18 cellular contexts compared by ENCODE assay signal in genomic region chr1:160658162-160658955, GRCh38. TPM values are rescaled to one million over a fixed set of nuclear protein-coding genes. Genes with fewer than 3 reads are reported as not detected.
A peak's percentile ranks its signal among the peaks of the same experiment; 100 is the strongest.
DNase-seq lines count a peak whose midpoint lies in the region; ATAC-seq, FAIRE-seq and TF ChIP-seq lines count a peak whose summit lies in the region.
"Had no signal": no experiment of that assay in that cellular context is flagged by ENCODE, and none has a peak within 500 bp of the region (broad histone marks: within the 10 kb centered on the region; RNA-seq: fewer than 3 reads in every experiment).

No MANE protein-coding gene starts in this region.

- H4K20me1 ChIP-seq in GM12878 (ENCODE audit: control insufficient read depth, insufficient read depth): no peaks in the 10 kb centered on the region

- no peak for TF ChIP-seq RAD21 in GM12878 (IDR thresholded peaks at IDR 0.05; ENCODE audit: insufficient read depth, low read depth, low read length)

- intact Hi-C loops in GM12878 (cut with micrococcal nuclease; ENCODE audit: unreplicated experiment): no loop called here

- H3K4me3 Mint-ChIP-seq in activated naive CD8-positive, alpha-beta T cell: no peak overlapping the region
- H3K4me3 Mint-ChIP-seq in activated naive CD8-positive, alpha-beta T cell treated with anti-CD3 and anti-CD28 coated beads for 36 hours: no peak overlapping the region
- H3K4me3 Mint-ChIP-seq in stimulated activated memory B cell treated with anti-CD40 and anti-IgM and Interleukin-4, amounts not matched to agents 10 μg/mL and 1 μg/mL and 100 μg/mL, for 72 hours: no peak overlapping the region
- H3K4me3 Mint-ChIP-seq: activated T-cell treated with anti-CD3 and anti-CD28 coated beads, Interleukin-2, amount 50 U/mL, for 4 hours had no signal

- FAIRE-seq in GM12878 (lab: Jason Lieb, UNC): no peak
- FAIRE-seq in H54 (lab: Jason Lieb, UNC): no peak

- H3K27me3 ChIP-seq in GM12878 (replicated peaks in 1 of 2; ENCODE audit: control insufficient read depth in 2 of 2, insufficient read depth in 2 of 2, low read length in 1 of 2): no peaks in the 10 kb centered on the region
- H3K27me3 ChIP-seq: ovary, sigmoid colon had no signal

- no peak overlapping the region for H3K9ac ChIP-seq in GM12878 (ENCODE audit: control insufficient read depth, insufficient read depth, low read length)

- DNase-seq in activated naive CD8-positive, alpha-beta T cell treated with anti-CD3 and anti-CD28 coated beads for 36 hours: no peak
- DNase-seq in GM12878 (ENCODE audit: low read depth, low spot score): no peak
- no peak for DNase-seq in epidermal melanocyte (ENCODE audit: insufficient read length, low spot score)
- DNase-seq in H54 (ENCODE audit: insufficient read length, low spot score): no peak
- DNase-seq: activated CD4-positive, CD25-positive, alpha-beta regulatory T cell treated with anti-CD3 and anti-CD28 coated beads, Interleukin-2, amount 50 U/mL, for 72 hours; activated T-cell treated with anti-CD3 and anti-CD28 coated beads, Interleukin-2, amount 50 U/mL, for 4 hours; left colon; NCI-H146; NCI-H446 treated with DMSO at 0.1 percent for 48 hours; ovary; SHP77 treated with DMSO at 0.1 percent for 48 hours; sigmoid colon had no signal

- WGBS in GM12878 (ENCODE audit: insufficient coverage, insufficient replicate concordance, low lambda C conversion rate, missing lambda C conversion rate): 94% methylated on average over 9 of the region's 9 CpGs

- H3K4me1 ChIP-seq in GM12878 (ENCODE audit: control insufficient read depth, insufficient read depth, low read length): peaks cover 55% of the 10 kb centered on the region
- H3K4me1 ChIP-seq: sigmoid colon had no signal

- H2AFZ ChIP-seq in GM12878 (ENCODE audit: control insufficient read depth, low read depth, low read length): no peak overlapping the region

- peak overlapping the region; percentile 23 for H3K27ac Mint-ChIP-seq in activated naive CD8-positive, alpha-beta T cell
- no peak overlapping the region for H3K27ac Mint-ChIP-seq in activated naive CD8-positive, alpha-beta T cell treated with anti-CD3 and anti-CD28 coated beads for 36 hours
- peak overlapping the region; percentile 9 for H3K27ac Mint-ChIP-seq in stimulated activated memory B cell treated with anti-CD40 and anti-IgM and Interleukin-4, amounts not matched to agents 10 μg/mL and 1 μg/mL and 100 μg/mL, for 72 hours

- RAD21 ChIA-PET in GM12878 (lab: Charles Lee; ENCODE audit: unreplicated experiment): no interaction called here

- in situ Hi-C loops in GM12878 (cut with MboI): no loop called here

- no peaks in the 10 kb centered on the region for H3K9me3 Mint-ChIP-seq in activated naive CD8-positive, alpha-beta T cell (ENCODE audit: low read depth)
- H3K9me3 Mint-ChIP-seq in activated naive CD8-positive, alpha-beta T cell treated with anti-CD3 and anti-CD28 coated beads for 36 hours: peaks cover 4% of the 10 kb centered on the region
- no peaks in the 10 kb centered on the region for H3K9me3 Mint-ChIP-seq in stimulated activated memory B cell treated with anti-CD40 and anti-IgM and Interleukin-4, amounts not matched to agents 10 μg/mL and 1 μg/mL and 100 μg/mL, for 72 hours

- no peak for TF ChIP-seq EP300 in GM12878 (IDR thresholded peaks at IDR 0.05; ENCODE audit: borderline replicate concordance in 1 of 2, control insufficient read depth in 1 of 2, low read depth in 2 of 2, low read length in 2 of 2)

- H3K36me3 ChIP-seq in GM12878 (ENCODE audit: control insufficient read depth in 2 of 2, insufficient read depth in 2 of 2, low read length in 1 of 2): no peaks in the 10 kb centered on the region
- H3K36me3 ChIP-seq: ovary, sigmoid colon had no signal

- H3K27ac ChIP-seq in GM12878 (ENCODE audit: control insufficient read depth, insufficient read depth): peak overlapping the region; percentile 76
- H3K27ac ChIP-seq: ovary, sigmoid colon had no signal

- CTCF ChIA-PET in GM12878 (lab: Yijun Ruan, JAX): interaction anchor here (0.9 to 1.4 kb wide), 3 partner anchors 10 to 34 kb away, joined by 3 read pairs; no protein-coding TSS in a partner anchor

- peaks cover 4% of the 10 kb centered on the region for H3K36me3 Mint-ChIP-seq in activated naive CD8-positive, alpha-beta T cell
- peaks cover 11% of the 10 kb centered on the region for H3K36me3 Mint-ChIP-seq in activated naive CD8-positive, alpha-beta T cell treated with anti-CD3 and anti-CD28 coated beads for 36 hours
- H3K36me3 Mint-ChIP-seq in stimulated activated memory B cell treated with anti-CD40 and anti-IgM and Interleukin-4, amounts not matched to agents 10 μg/mL and 1 μg/mL and 100 μg/mL, for 72 hours: no peaks in the 10 kb centered on the region

- peaks cover 57% of the 10 kb centered on the region for H3K4me1 Mint-ChIP-seq in activated naive CD8-positive, alpha-beta T cell (ENCODE audit: low read depth)
- peaks cover 42% of the 10 kb centered on the region for H3K4me1 Mint-ChIP-seq in activated naive CD8-positive, alpha-beta T cell treated with anti-CD3 and anti-CD28 coated beads for 36 hours
- peaks cover 47% of the 10 kb centered on the region for H3K4me1 Mint-ChIP-seq in stimulated activated memory B cell treated with anti-CD40 and anti-IgM and Interleukin-4, amounts not matched to agents 10 μg/mL and 1 μg/mL and 100 μg/mL, for 72 hours

- no peak overlapping the region for H3K4me3 ChIP-seq in GM12878
- H3K4me3 ChIP-seq: ovary, sigmoid colon had no signal

- ATAC-seq in GM12878 (no peak), HG03039 (IDR thresholded peaks at IDR 0.05; ENCODE audit: unreplicated experiment) (no peak)
- ATAC-seq in stimulated activated memory B cell treated with anti-CD40 and anti-IgM and Interleukin-4, amounts not matched to agents 10 μg/mL and 1 μg/mL and 100 μg/mL, for 72 hours: no peak
- ATAC-seq: left colon had no signal

- POLR2A ChIA-PET in GM12878 (lab: Charles Lee): interaction anchor here (1.6 to 2.1 kb wide), 2 partner anchors 14 to 18 kb away, joined by 4 to 5 read pairs; no protein-coding TSS in a partner anchor

- no peak for TF ChIP-seq CTCF in GM12878 (IDR thresholded peaks at IDR 0.05 in 2 of 3, conservative IDR thresholded peaks at IDR 0.05 in 1 of 3; ENCODE audit: control insufficient read depth in 2 of 3, extremely low read depth in 1 of 3, insufficient read depth in 1 of 3, low read depth in 3 of 3, low read length in 3 of 3)

- H3K79me2 ChIP-seq in GM12878 (ENCODE audit: control insufficient read depth, insufficient read depth, low read length): peaks cover 19% of the 10 kb centered on the region

- no TSS peak for BruUV-seq in GM12878 (replicated peaks; lab: Mats Ljungman, UMichigan)

- peak overlapping the region; percentile 18; the same call in 1 of the 2 replicates for H3K4me2 ChIP-seq in GM12878 (ENCODE audit: control insufficient read depth, insufficient read depth)

- H3K9me3 ChIP-seq in GM12878 (replicated peaks; ENCODE audit: control insufficient read depth, insufficient read depth, low read length): no peaks in the 10 kb centered on the region; the same call in 1 of the 3 replicates
- H3K9me3 ChIP-seq: ovary, sigmoid colon had no signal

- peak; percentile 16 for TF ChIP-seq POLR2A in GM19099 (IDR thresholded peaks at IDR 0.05; ENCODE audit: extremely low read depth, insufficient read length, low read depth)
- TF ChIP-seq POLR2A in GM12878 (IDR thresholded peaks at IDR 0.05; ENCODE audit: low read depth, low read length): 0 out of 2 replicates have a peak, but pooled peaks have one; percentile 21
- no peak for TF ChIP-seq POLR2A in H54 (IDR thresholded peaks at IDR 0.05; ENCODE audit: low read depth, low read length)

- SMC1A ChIA-PET in GM12878 (lab: Charles Lee; ENCODE audit: uncharacterized antibody, unreplicated experiment): interaction anchor here (0.7 to 4.5 kb wide), 4 partner anchors 8 to 16 kb away, joined by 3 to 36 read pairs (median 14); no protein-coding TSS in a partner anchor

- no peaks in the 10 kb centered on the region for H3K27me3 Mint-ChIP-seq in activated naive CD8-positive, alpha-beta T cell
- no peaks in the 10 kb centered on the region for H3K27me3 Mint-ChIP-seq in activated naive CD8-positive, alpha-beta T cell treated with anti-CD3 and anti-CD28 coated beads for 36 hours
- H3K27me3 Mint-ChIP-seq in stimulated activated memory B cell treated with anti-CD40 and anti-IgM and Interleukin-4, amounts not matched to agents 10 μg/mL and 1 μg/mL and 100 μg/mL, for 72 hours: no peaks in the 10 kb centered on the region

RNA-seq across cellular contexts. Expression of gene SLAMF1, which starts 11.5 kb away (rescaled TPM):
- 10 to 100 TPM; 39.8 to 41.6 TPM for total RNA-seq in activated naive CD8-positive, alpha-beta T cell treated with anti-CD3 and anti-CD28 coated beads for 36 hours
- total RNA-seq in GM12878 (2013; cell fraction: nucleolus; rRNA removed): 1,111 and 1,167 TPM in 2 replicates
- total RNA-seq in GM12878 (2014; rRNA removed) (121 and 136 TPM in 2 replicates), GM12878 (2014; rRNA removed; fragmentation: Illumina TruSeq; extraction: Trizol) (134 and 145 TPM in 2 replicates), GM12878 (2021) (125 and 140 TPM in 2 replicates)
- polyA plus RNA-seq in GM12878 (2011; ENCODE audit: low read depth): 41.2 TPM
- polyA plus RNA-seq in GM12878 (2011; rRNA removed) (260 and 289 TPM in 2 replicates), GM12878 (2014; fragmentation: Illumina TruSeq; extraction: Trizol) (134 and 155 TPM in 2 replicates), GM12878 (2014; fragmentation: Nextera tagmentation; extraction: Ambion mirVana) (100 to 1,000 TPM; 128 to 145 TPM), GM12878 (2014; rRNA removed) (154 and 204 TPM in 2 replicates), GM12878 (2016; fragmentation: Nextera tagmentation; extraction: Ambion mirVana) (10 to 100 TPM; 87.3 to 89.7 TPM)
- 194 and 205 TPM in 2 replicates for polyA plus RNA-seq in GM12878 (2011; cell fraction: cytosol; rRNA removed)
- polyA plus RNA-seq in GM12878 (2011; cell fraction: nucleus; rRNA removed): 385 and 567 TPM in 2 replicates
- 73.7 and 121 TPM in 2 replicates for polyA plus RNA-seq in GM12878 (2012)
- polyA minus RNA-seq in GM12878 (2011; rRNA and poly(A)+ RNA removed): 378 and 409 TPM in 2 replicates
- 105 and 108 TPM in 2 replicates for polyA minus RNA-seq in GM12878 (2011; cell fraction: cytosol; rRNA and poly(A)+ RNA removed)
- 309 and 389 TPM in 2 replicates for polyA minus RNA-seq in GM12878 (2011; cell fraction: nucleus; rRNA and poly(A)+ RNA removed)
- total RNA-seq: LHCN-M2, temporal lobe had no signal

RNA-seq across cellular contexts. Expression of gene CD48, which starts 53.3 kb away (rescaled TPM):
- total RNA-seq in activated naive CD8-positive, alpha-beta T cell treated with anti-CD3 and anti-CD28 coated beads for 36 hours: 100 to 1,000 TPM; 376 to 385 TPM
- 550 and 565 TPM in 2 replicates for total RNA-seq in GM12878 (2013; cell fraction: nucleolus; rRNA removed)
- total RNA-seq in GM12878 (2014; rRNA removed): 415 and 499 TPM in 2 replicates
- total RNA-seq in GM12878 (2014; rRNA removed; fragmentation: Illumina TruSeq; extraction: Trizol): 445 and 463 TPM in 2 replicates
- 311 and 323 TPM in 2 replicates for total RNA-seq in GM12878 (2021)
- polyA plus RNA-seq in GM12878 (2011; ENCODE audit: low read depth): 1,141 TPM
- 1,315 and 1,412 TPM in 2 replicates for polyA plus RNA-seq in GM12878 (2011; rRNA removed)
- 831 and 1,170 TPM in 2 replicates for polyA plus RNA-seq in GM12878 (2011; cell fraction: cytosol; rRNA removed)
- polyA plus RNA-seq in GM12878 (2011; cell fraction: nucleus; rRNA removed): 317 and 485 TPM in 2 replicates
- polyA plus RNA-seq in GM12878 (2012): 688 and 1,150 TPM in 2 replicates
- 487 and 663 TPM in 2 replicates for polyA plus RNA-seq in GM12878 (2014; fragmentation: Illumina TruSeq; extraction: Trizol)
- polyA plus RNA-seq in GM12878 (2014; fragmentation: Nextera tagmentation; extraction: Ambion mirVana): 100 to 1,000 TPM; 667 to 776 TPM
- 335 and 411 TPM in 2 replicates for polyA plus RNA-seq in GM12878 (2014; rRNA removed)
- 100 to 1,000 TPM; 302 to 328 TPM for polyA plus RNA-seq in GM12878 (2016; fragmentation: Nextera tagmentation; extraction: Ambion mirVana)
- polyA minus RNA-seq in GM12878 (2011; rRNA and poly(A)+ RNA removed): 654 and 682 TPM in 2 replicates
- polyA minus RNA-seq in GM12878 (2011; cell fraction: cytosol; rRNA and poly(A)+ RNA removed): 176 and 177 TPM in 2 replicates
- 79.5 and 82.9 TPM in 2 replicates for polyA minus RNA-seq in GM12878 (2011; cell fraction: nucleus; rRNA and poly(A)+ RNA removed)
- total RNA-seq: LHCN-M2, temporal lobe had no signal
